Comparison of ENCODE assay signal across 17 cellular contexts in the genomic region with DNA sequence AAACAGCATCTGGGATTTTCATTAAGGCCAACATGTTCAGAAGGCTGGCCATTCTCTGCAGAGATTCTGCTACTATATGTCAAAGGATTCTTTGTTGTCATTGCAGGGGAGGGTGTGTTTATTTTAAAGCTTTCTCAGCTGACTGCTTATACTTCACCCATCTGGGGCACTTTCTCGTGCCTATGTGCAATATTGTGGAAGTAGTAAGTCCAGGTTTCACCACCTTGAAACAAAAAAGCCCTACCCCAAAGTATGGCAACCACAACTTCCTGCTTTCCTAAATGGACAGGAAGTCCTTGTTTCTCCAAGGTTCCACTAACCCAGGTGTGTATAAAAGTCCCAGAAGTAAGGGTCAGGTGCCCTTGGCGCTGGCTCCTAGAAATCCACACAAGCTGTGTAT. TPM values are rescaled to one million over a fixed set of nuclear protein-coding genes. Genes with fewer than 3 reads are reported as not detected.
A peak's percentile ranks its signal among the peaks of the same experiment; 100 is the strongest.
DNase-seq lines count a peak whose midpoint lies in the region; ATAC-seq and TF ChIP-seq lines count a peak whose summit lies in the region.
"Had no signal": no experiment of that assay in that cellular context is flagged by ENCODE, and none has a peak within 500 bp of the region (broad histone marks: within the 10 kb centered on the region; RNA-seq: fewer than 3 reads in every experiment).

No MANE protein-coding gene starts in this region.

- H4K91ac ChIP-seq in trophoblast cell (ENCODE audit: low read depth, low read length): peak overlapping the region; percentile 4

- H2BK120ac ChIP-seq in trophoblast cell (ENCODE audit: insufficient read depth, low read length, poor library complexity): no peak overlapping the region

- H3K27me3 ChIP-seq in SK-N-SH (ENCODE audit: insufficient read depth) (no peaks in the 10 kb centered on the region), trophoblast cell (ENCODE audit: insufficient read depth, low read length) (no peaks in the 10 kb centered on the region), suprapubic skin (no peaks in the 10 kb centered on the region)
- H3K27me3 ChIP-seq: SJCRH30 had no signal

- H4K8ac ChIP-seq in trophoblast cell (ENCODE audit: low read depth, low read length): no peak overlapping the region

- H3K9me3 ChIP-seq in SK-N-SH (no peaks in the 10 kb centered on the region), trophoblast cell (ENCODE audit: insufficient read depth, low read depth, low read length) (no peaks in the 10 kb centered on the region), suprapubic skin (no peaks in the 10 kb centered on the region)
- H3K9me3 ChIP-seq: SJCRH30 had no signal

- H3F3A ChIP-seq in SK-N-SH (replicated peaks; ENCODE audit: insufficient read depth): peaks cover 31% of the 10 kb centered on the region

- no peak for TF ChIP-seq RAD21 in SK-N-SH (IDR thresholded peaks at IDR 0.05; ENCODE audit: low read length)

- 94% methylated on average over 2 of the region's 2 CpGs for WGBS in SK-N-SH (ENCODE audit: low lambda C conversion rate)
- no CpG with 5 or more reads among the region's 2 CpGs for WGBS in trophoblast cell (ENCODE audit: extremely low coverage, insufficient coverage, insufficient read length)
- WGBS in suprapubic skin: 78% methylated on average over 2 of the region's 2 CpGs

- H3K23ac ChIP-seq in trophoblast cell (ENCODE audit: low read length): no peak overlapping the region

- H2BK5ac ChIP-seq in trophoblast cell (ENCODE audit: low read depth, low read length, poor library complexity): no peak overlapping the region

- H3K9ac ChIP-seq in SK-N-SH (no peak overlapping the region), trophoblast cell (ENCODE audit: low read length) (no peak overlapping the region)
- H3K9ac ChIP-seq: KMS-11 had no signal

- DNase-seq in SK-N-SH (no peak), RPMI8226 (peak; percentile 4), epidermal melanocyte (ENCODE audit: insufficient read length, low spot score) (peak; percentile 43), trophoblast cell (no peak), suprapubic skin (ENCODE audit: low spot score in 2 of 2) (no peak), NCI-H187 treated with DMSO at 0.1 percent for 48 hours (lab: John Stamatoyannopoulos, UW) (no peak)
- DNase-seq: 8988T, COR-L47, NCI-H1417 treated with DMSO at 0.1 percent for 48 hours, NCI-H1930, NCI-H345, NCI-H526 treated with DMSO at 0.1 percent for 48 hours, OCI-M1 had no signal

- no peak for TF ChIP-seq CTCF in SK-N-SH (IDR thresholded peaks at IDR 0.05)
- TF ChIP-seq CTCF in suprapubic skin (IDR thresholded peaks at IDR 0.05): no peak

- CTCF ChIA-PET in SK-N-SH (lab: Yijun Ruan, JAX): no interaction called here

- no peak overlapping the region for H3K18ac ChIP-seq in trophoblast cell (ENCODE audit: low read length)

- H4K12ac ChIP-seq in trophoblast cell (ENCODE audit: low read depth, low read length): no peak overlapping the region

- no peak overlapping the region for H3K4ac ChIP-seq in trophoblast cell (ENCODE audit: low read depth, low read length)

- H2AFZ ChIP-seq in SK-N-SH (ENCODE audit: low read depth) (peak overlapping the region; percentile 19; the same call in 1 of the 2 replicates), trophoblast cell (ENCODE audit: insufficient read depth, low read length, poor library complexity) (no peak overlapping the region)

- H3K79me2 ChIP-seq in SK-N-SH (ENCODE audit: insufficient read depth): no peaks in the 10 kb centered on the region
- no peaks in the 10 kb centered on the region for H3K79me2 ChIP-seq in trophoblast cell (ENCODE audit: control insufficient read depth, insufficient read depth, low read length, poor library complexity)

- no peaks in the 10 kb centered on the region for H3K36me3 ChIP-seq in SK-N-SH (replicated peaks in 1 of 2; ENCODE audit: control insufficient read depth in 1 of 2, insufficient read depth in 2 of 2, low read length in 1 of 2)
- H3K36me3 ChIP-seq in trophoblast cell (ENCODE audit: control insufficient read depth in 1 of 2, insufficient read depth in 2 of 2, low read length in 2 of 2): no peaks in the 10 kb centered on the region
- no peaks in the 10 kb centered on the region for H3K36me3 ChIP-seq in suprapubic skin
- H3K36me3 ChIP-seq: SJCRH30 had no signal

- H3K14ac ChIP-seq in trophoblast cell (ENCODE audit: low read length): no peak overlapping the region

- no peak overlapping the region for H2BK12ac ChIP-seq in trophoblast cell (ENCODE audit: low read length)

- H3K79me1 ChIP-seq in trophoblast cell (ENCODE audit: low read length): no peaks in the 10 kb centered on the region

- POLR2A ChIA-PET in SK-N-SH (lab: Yijun Ruan, JAX): no interaction called here

- no peak for TF ChIP-seq POLR2A in suprapubic skin (IDR thresholded peaks at IDR 0.05)

- H3K4me1 ChIP-seq in SK-N-SH (ENCODE audit: control insufficient read depth in 1 of 2, insufficient read depth in 2 of 2, low read depth in 1 of 2, low read length in 1 of 2): peaks cover 4 to 43% of the 10 kb centered on the region in 2 experiments; a peak in 3 of 4 replicates
- peaks cover 0 to 4% of the 10 kb centered on the region in 2 experiments for H3K4me1 ChIP-seq in trophoblast cell (ENCODE audit: control insufficient read depth in 1 of 2, insufficient read depth in 2 of 2, low read length in 2 of 2)
- no peaks in the 10 kb centered on the region for H3K4me1 ChIP-seq in suprapubic skin

- H3K4me2 ChIP-seq in SK-N-SH: no peak overlapping the region
- no peak overlapping the region for H3K4me2 ChIP-seq in trophoblast cell (ENCODE audit: low read length)
- H3K4me2 ChIP-seq: KMS-11 had no signal

- no peaks in the 10 kb centered on the region for H3K9me2 ChIP-seq in SK-N-SH

- no peaks in the 10 kb centered on the region for H4K20me1 ChIP-seq in SK-N-SH (ENCODE audit: insufficient read depth)

- no peak overlapping the region for H2AK5ac ChIP-seq in trophoblast cell (ENCODE audit: low read length)

- H3K27ac ChIP-seq in SK-N-SH (ENCODE audit: low read depth in 2 of 2, low read length in 1 of 2) (peak overlapping the region in 1 of 2 experiments; percentile 39; a peak in 2 of 4 replicates), trophoblast cell (ENCODE audit: low read depth, low read length) (no peak overlapping the region), suprapubic skin (no peak overlapping the region)
- H3K27ac ChIP-seq: KMS-11, SJCRH30 had no signal

- ATAC-seq in SK-N-SH treated with all-trans-retinoic acid at 6 μM for 48 hours (no peak), GM18873 (IDR thresholded peaks at IDR 0.05; ENCODE audit: low FRiP score, unreplicated experiment) (no peak)

- H3K4me3 ChIP-seq in SK-N-SH (ENCODE audit: low read depth in 2 of 2, low read length in 1 of 2) (no peak overlapping the region), trophoblast cell (ENCODE audit: low read depth, low read length) (no peak overlapping the region), suprapubic skin (no peak overlapping the region)
- H3K4me3 ChIP-seq: SJCRH30 had no signal

- TF ChIP-seq EP300 in SK-N-SH (IDR thresholded peaks at IDR 0.05; ENCODE audit: borderline replicate concordance in 1 of 2, low read depth in 1 of 2, low read length in 1 of 2) (no peak), suprapubic skin (IDR thresholded peaks at IDR 0.05) (no peak)

TF ChIP-seq in SK-N-SH, 30 proteins besides CTCF, POLR2A, EP300 and RAD21 (continues in another document):
- TF ChIP-seq ELF1 (IDR thresholded peaks at IDR 0.05) (no peak), RCOR1 (IDR thresholded peaks at IDR 0.05; ENCODE audit: low read length) (no peak), NRF1 (IDR thresholded peaks at IDR 0.05; ENCODE audit: low read depth, low read length) (no peak), TEAD4 (IDR thresholded peaks at IDR 0.05; ENCODE audit: borderline replicate concordance, insufficient read depth) (no peak)

TF ChIP-seq in SK-N-SH treated with all-trans-retinoic acid at 6 μM for 48 hours, 23 proteins besides CTCF, POLR2A, EP300 and RAD21 (continues in another document):
- TF ChIP-seq ESRRG (CRISPR knock-in tag; IDR thresholded peaks at IDR 0.05): no peak
- TF ChIP-seq ZFP3 (CRISPR knock-in tag; IDR thresholded peaks at IDR 0.05): no peak
- no peak for TF ChIP-seq GLIS3 (CRISPR knock-in tag; IDR thresholded peaks at IDR 0.05)
- TF ChIP-seq, protein P1, sequence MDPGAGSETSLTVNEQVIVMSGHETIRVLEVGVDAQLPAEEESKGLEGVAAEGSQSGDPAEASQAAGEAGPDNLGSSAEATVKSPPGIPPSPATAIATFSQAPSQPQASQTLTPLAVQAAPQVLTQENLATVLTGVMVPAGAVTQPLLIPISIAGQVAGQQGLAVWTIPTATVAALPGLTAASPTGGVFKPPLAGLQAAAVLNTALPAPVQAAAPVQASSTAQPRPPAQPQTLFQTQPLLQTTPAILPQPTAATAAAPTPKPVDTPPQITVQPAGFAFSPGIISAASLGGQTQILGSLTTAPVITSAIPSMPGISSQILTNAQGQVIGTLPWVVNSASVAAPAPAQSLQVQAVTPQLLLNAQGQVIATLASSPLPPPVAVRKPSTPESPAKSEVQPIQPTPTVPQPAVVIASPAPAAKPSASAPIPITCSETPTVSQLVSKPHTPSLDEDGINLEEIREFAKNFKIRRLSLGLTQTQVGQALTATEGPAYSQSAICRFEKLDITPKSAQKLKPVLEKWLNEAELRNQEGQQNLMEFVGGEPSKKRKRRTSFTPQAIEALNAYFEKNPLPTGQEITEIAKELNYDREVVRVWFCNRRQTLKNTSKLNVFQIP (CRISPR knock-in tag; IDR thresholded peaks at IDR 0.05; ENCODE audit: borderline replicate concordance, low read depth): no peak
- TF ChIP-seq PPARA (CRISPR knock-in tag; IDR thresholded peaks at IDR 0.05; ENCODE audit: borderline replicate concordance): no peak
- TF ChIP-seq, protein P2, sequence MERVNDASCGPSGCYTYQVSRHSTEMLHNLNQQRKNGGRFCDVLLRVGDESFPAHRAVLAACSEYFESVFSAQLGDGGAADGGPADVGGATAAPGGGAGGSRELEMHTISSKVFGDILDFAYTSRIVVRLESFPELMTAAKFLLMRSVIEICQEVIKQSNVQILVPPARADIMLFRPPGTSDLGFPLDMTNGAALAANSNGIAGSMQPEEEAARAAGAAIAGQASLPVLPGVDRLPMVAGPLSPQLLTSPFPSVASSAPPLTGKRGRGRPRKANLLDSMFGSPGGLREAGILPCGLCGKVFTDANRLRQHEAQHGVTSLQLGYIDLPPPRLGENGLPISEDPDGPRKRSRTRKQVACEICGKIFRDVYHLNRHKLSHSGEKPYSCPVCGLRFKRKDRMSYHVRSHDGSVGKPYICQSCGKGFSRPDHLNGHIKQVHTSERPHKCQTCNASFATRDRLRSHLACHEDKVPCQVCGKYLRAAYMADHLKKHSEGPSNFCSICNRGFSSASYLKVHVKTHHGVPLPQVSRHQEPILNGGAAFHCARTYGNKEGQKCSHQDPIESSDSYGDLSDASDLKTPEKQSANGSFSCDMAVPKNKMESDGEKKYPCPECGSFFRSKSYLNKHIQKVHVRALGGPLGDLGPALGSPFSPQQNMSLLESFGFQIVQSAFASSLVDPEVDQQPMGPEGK (CRISPR knock-in tag; IDR thresholded peaks at IDR 0.05; ENCODE audit: borderline replicate concordance): no peak
- no peak for TF ChIP-seq RARB (CRISPR knock-in tag; IDR thresholded peaks at IDR 0.05)
- no peak for TF ChIP-seq ZC3H10 (CRISPR knock-in tag; IDR thresholded peaks at IDR 0.05)

RNA-seq across cellular contexts. Expression of a gene that starts 58.7 kb away (rescaled TPM):
- 4.5 and 11.4 TPM in 2 replicates for polyA plus RNA-seq in SK-N-SH (2012; rRNA removed)
- 6.5 and 7.3 TPM in 2 replicates for polyA plus RNA-seq in SK-N-SH (2012; cell fraction: cytosol; rRNA removed)
- 13.4 and 14.1 TPM in 2 replicates for polyA plus RNA-seq in SK-N-SH (2012; cell fraction: nucleus; rRNA removed)
- 701 and 725 TPM in 2 replicates for polyA plus RNA-seq in trophoblast cell (2013)
- total RNA-seq in suprapubic skin: 100 to 1,000 TPM in 1 of 4 donors, 10 to 100 TPM in 3; 29.9 to 124 (median 61.3) TPM

Comparison
In these comparisons a context has a peak if more than half of its experiments do, and no peak if none do; other contexts are left out.
1. DNase-seq: peak in RPMI8226 (single experiment) and epidermal melanocyte (single experiment); none in SK-N-SH (single experiment), trophoblast cell (0 of 2), suprapubic skin (0 of 2) and NCI-H187 treated with DMSO at 0.1 percent for 48 hours (single experiment).